Comparison of ENCODE assay signal across 1 cellular context in genomic region chr13:97423300-97424045, GRCh38.
TF ChIP-seq lines count a peak whose summit lies in the region.

No MANE protein-coding gene starts in this region.

TF ChIP-seq in WTC11, 78 proteins besides CTCF, POLR2A, EP300 and RAD21 (continued from another document):
- TF ChIP-seq EMX1 (CRISPR knock-in tag; IDR thresholded peaks at IDR 0.05) (no peak), RORB (CRISPR knock-in tag; IDR thresholded peaks at IDR 0.05) (no peak), JUN (CRISPR knock-in tag; IDR thresholded peaks at IDR 0.05) (no peak), ZNF416 (CRISPR knock-in tag; IDR thresholded peaks at IDR 0.05) (no peak), GTF2I (CRISPR knock-in tag; conservative IDR thresholded peaks at IDR 0.05) (no peak)
- TF ChIP-seq, protein P1, sequence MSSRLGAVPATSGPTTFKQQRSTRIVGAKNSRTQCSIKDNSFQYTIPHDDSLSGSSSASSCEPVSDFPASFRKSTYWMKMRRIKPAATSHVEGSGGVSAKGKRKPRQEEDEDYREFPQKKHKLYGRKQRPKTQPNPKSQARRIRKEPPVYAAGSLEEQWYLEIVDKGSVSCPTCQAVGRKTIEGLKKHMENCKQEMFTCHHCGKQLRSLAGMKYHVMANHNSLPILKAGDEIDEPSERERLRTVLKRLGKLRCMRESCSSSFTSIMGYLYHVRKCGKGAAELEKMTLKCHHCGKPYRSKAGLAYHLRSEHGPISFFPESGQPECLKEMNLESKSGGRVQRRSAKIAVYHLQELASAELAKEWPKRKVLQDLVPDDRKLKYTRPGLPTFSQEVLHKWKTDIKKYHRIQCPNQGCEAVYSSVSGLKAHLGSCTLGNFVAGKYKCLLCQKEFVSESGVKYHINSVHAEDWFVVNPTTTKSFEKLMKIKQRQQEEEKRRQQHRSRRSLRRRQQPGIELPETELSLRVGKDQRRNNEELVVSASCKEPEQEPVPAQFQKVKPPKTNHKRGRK (CRISPR knock-in tag; IDR thresholded peaks at IDR 0.05; ENCODE audit: borderline replicate concordance): no peak
- TF ChIP-seq, protein P2, sequence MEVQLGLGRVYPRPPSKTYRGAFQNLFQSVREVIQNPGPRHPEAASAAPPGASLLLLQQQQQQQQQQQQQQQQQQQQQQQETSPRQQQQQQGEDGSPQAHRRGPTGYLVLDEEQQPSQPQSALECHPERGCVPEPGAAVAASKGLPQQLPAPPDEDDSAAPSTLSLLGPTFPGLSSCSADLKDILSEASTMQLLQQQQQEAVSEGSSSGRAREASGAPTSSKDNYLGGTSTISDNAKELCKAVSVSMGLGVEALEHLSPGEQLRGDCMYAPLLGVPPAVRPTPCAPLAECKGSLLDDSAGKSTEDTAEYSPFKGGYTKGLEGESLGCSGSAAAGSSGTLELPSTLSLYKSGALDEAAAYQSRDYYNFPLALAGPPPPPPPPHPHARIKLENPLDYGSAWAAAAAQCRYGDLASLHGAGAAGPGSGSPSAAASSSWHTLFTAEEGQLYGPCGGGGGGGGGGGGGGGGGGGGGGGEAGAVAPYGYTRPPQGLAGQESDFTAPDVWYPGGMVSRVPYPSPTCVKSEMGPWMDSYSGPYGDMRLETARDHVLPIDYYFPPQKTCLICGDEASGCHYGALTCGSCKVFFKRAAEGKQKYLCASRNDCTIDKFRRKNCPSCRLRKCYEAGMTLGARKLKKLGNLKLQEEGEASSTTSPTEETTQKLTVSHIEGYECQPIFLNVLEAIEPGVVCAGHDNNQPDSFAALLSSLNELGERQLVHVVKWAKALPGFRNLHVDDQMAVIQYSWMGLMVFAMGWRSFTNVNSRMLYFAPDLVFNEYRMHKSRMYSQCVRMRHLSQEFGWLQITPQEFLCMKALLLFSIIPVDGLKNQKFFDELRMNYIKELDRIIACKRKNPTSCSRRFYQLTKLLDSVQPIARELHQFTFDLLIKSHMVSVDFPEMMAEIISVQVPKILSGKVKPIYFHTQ (CRISPR knock-in tag; IDR thresholded peaks at IDR 0.05): no peak
